In the genomic region with DNA sequence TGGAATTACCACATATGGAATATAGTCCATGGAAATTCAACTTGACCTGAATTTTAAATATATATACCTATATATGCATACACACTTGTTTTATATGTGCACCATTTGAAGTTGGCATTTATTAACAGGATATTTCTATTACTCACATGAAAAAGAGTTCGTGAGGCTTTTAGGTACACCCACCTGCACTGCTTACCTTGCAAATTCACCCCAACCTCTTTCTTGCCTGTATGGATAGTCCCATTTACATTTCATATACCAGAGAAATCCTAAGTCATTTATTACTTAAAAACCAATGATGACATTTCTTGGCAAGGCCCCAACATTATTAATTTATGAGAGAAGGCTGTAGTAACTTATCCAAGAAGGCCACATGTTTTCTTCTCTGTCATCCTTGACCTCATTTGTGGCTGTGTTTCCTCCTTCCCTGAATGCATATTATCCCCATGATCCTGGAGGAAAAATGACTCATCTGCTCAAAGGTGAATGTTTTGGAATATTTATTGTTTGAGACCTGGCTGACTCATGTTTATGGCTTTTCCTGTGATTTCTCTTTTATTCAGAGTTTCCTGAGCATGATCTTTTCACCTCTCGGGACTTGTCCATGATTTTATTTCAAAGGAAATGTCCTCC, we compare ENCODE assay signal across 12 cellular contexts.
DNase-seq lines count a peak whose midpoint lies in the region; ATAC-seq, FAIRE-seq and TF ChIP-seq lines count a peak whose summit lies in the region.
"Had no signal": no experiment of that assay in that cellular context is flagged by ENCODE, and none has a peak within 500 bp of the region (broad histone marks: within the 10 kb centered on the region; RNA-seq: fewer than 3 reads in every experiment).

No MANE protein-coding gene starts in this region.

- no peaks in the 10 kb centered on the region for H3K79me2 ChIP-seq in K562 (ENCODE audit: control insufficient read depth, insufficient read depth, low read length)

- POLR2A ChIA-PET in K562 (lab: Yijun Ruan, JAX): no interaction called here
- POLR2A ChIA-PET in CD8-positive, alpha-beta T cell (lab: Charles Lee): no interaction called here

- H3K4me3 ChIP-seq in K562: no peak overlapping the region
- no peak overlapping the region for H3K4me3 ChIP-seq in CD8-positive, alpha-beta T cell (ENCODE audit: low read depth, low read length)
- H3K4me3 ChIP-seq: GM12878, sigmoid colon had no signal

- no peaks in the 10 kb centered on the region for H3K9me3 Mint-ChIP-seq in CD8-positive, alpha-beta T cell

- H2AFZ ChIP-seq in K562 (ENCODE audit: low read depth, low read length): no peak overlapping the region

- no peak overlapping the region for H3K27ac Mint-ChIP-seq in CD8-positive, alpha-beta T cell

- peaks cover 3% of the 10 kb centered on the region for H3K27me3 Mint-ChIP-seq in CD8-positive, alpha-beta T cell (ENCODE audit: low read depth)

- no peak for TF ChIP-seq RAD21 in K562 (CRISPR knock-in tag; conservative IDR thresholded peaks at IDR 0.05 in 1 of 2, IDR thresholded peaks at IDR 0.05 in 1 of 2)

- no peaks in the 10 kb centered on the region for H3K27me3 ChIP-seq in K562 (ENCODE audit: control insufficient read depth in 2 of 2, insufficient read depth in 2 of 2, low read length in 2 of 2)
- H3K27me3 ChIP-seq in CD8-positive, alpha-beta T cell (ENCODE audit: insufficient read depth, low read length): no peaks in the 10 kb centered on the region
- H3K27me3 ChIP-seq: BE2C, sigmoid colon had no signal

- no peaks in the 10 kb centered on the region for H3K9me1 ChIP-seq in K562 (ENCODE audit: control insufficient read depth, insufficient read depth, low read length)

- no peak for TF ChIP-seq POLR2A in K562 (conservative IDR thresholded peaks at IDR 0.05)

- BruUV-seq in K562 (replicated peaks; lab: Mats Ljungman, UMichigan): no TSS peak

- intact Hi-C loops in K562 (cut with micrococcal nuclease): no loop called here
- intact Hi-C loops in CD8-positive, alpha-beta T cell (cut with DNase I, micrococcal nuclease): no loop called here

- H3K4me1 ChIP-seq in K562 (replicated peaks in 1 of 2; ENCODE audit: control insufficient read depth in 2 of 2, insufficient read depth in 2 of 2, low read length in 2 of 2): no peaks in the 10 kb centered on the region; a peak in 3 of 5 replicates
- H3K4me1 ChIP-seq in CD8-positive, alpha-beta T cell (ENCODE audit: insufficient read depth, low read length): no peaks in the 10 kb centered on the region
- H3K4me1 ChIP-seq: BE2C, sigmoid colon had no signal

- H3K36me3 Mint-ChIP-seq in CD8-positive, alpha-beta T cell: no peaks in the 10 kb centered on the region

- H3K36me3 ChIP-seq in K562 (ENCODE audit: control insufficient read depth, insufficient read depth, low read length): no peaks in the 10 kb centered on the region
- H3K36me3 ChIP-seq in CD8-positive, alpha-beta T cell (ENCODE audit: insufficient read depth, low read length): no peaks in the 10 kb centered on the region
- H3K36me3 ChIP-seq: BE2C, sigmoid colon had no signal

- in situ Hi-C loops in K562 (cut with MboI): no loop called here

- WGBS in K562 (ENCODE audit: insufficient coverage, low coverage, missing lambda C conversion rate): 13% methylated on average over 2 of the region's 2 CpGs

- H3K27ac ChIP-seq in K562 (ENCODE audit: extremely low read depth, low read depth, low read length): no peak overlapping the region
- no peak overlapping the region for H3K27ac ChIP-seq in CD8-positive, alpha-beta T cell (ENCODE audit: low read depth, low read length)

- DNase-seq in A172 (ENCODE audit: low spot score) (peak; percentile 95), HPDE6-E6E7 (ENCODE audit: extremely low spot score) (peak; percentile 64), K562 (ENCODE audit: extremely low read depth in 1 of 4, low spot score in 3 of 4) (no peak), kidney glomerular epithelial cell (lab: John Stamatoyannopoulos, UW) (peak; percentile 70), cortex of kidney (lab: John Stamatoyannopoulos, UW) (no peak)
- DNase-seq in CD8-positive, alpha-beta T cell: no peak
- DNase-seq: activated CD8-positive, alpha-beta memory T cell treated with anti-CD3 and anti-CD28 coated beads, Interleukin-2, amount 50 U/mL, for 48 hours; BE2C; sigmoid colon had no signal

- no peak overlapping the region for H3K4me2 ChIP-seq in K562 (ENCODE audit: insufficient read depth, low read length)

- CTCF ChIA-PET in K562 (lab: Yijun Ruan, JAX; ENCODE audit: low intra/inter-chr PET ratio): no interaction called here
- CTCF ChIA-PET in CD8-positive, alpha-beta T cell (lab: Charles Lee): interaction anchor here (0.6 kb wide), 1 partner anchor 522 kb away, joined by 3 read pairs; no protein-coding TSS in a partner anchor

- no peak for TF ChIP-seq EP300 in K562 (IDR thresholded peaks at IDR 0.05; ENCODE audit: low read length)

- no peaks in the 10 kb centered on the region for H3K4me1 Mint-ChIP-seq in CD8-positive, alpha-beta T cell (ENCODE audit: low read depth)

- TF ChIP-seq CTCF in K562 (IDR thresholded peaks at IDR 0.05 in 2 of 3, conservative IDR thresholded peaks at IDR 0.05 in 1 of 3; ENCODE audit: insufficient read depth in 2 of 3, low read depth in 1 of 3, low read length in 3 of 3): no peak
- TF ChIP-seq CTCF in CD8-positive, alpha-beta T cell (IDR thresholded peaks at IDR 0.05): no peak

- no peak overlapping the region for H3K4me3 Mint-ChIP-seq in CD8-positive, alpha-beta T cell

- no peak overlapping the region for H3K9ac ChIP-seq in K562 (ENCODE audit: insufficient read depth in 1 of 2, low read depth in 2 of 2, low read length in 2 of 2)

- ATAC-seq in K562 (no peak), GM19328 (IDR thresholded peaks at IDR 0.05; ENCODE audit: unreplicated experiment) (no peak), HG03159 (IDR thresholded peaks at IDR 0.05; ENCODE audit: unreplicated experiment) (no peak)
- no peak for ATAC-seq in CD8-positive, alpha-beta T cell
- ATAC-seq: GM12878 had no signal

- no peak for FAIRE-seq in K562 (lab: Jason Lieb, UNC)
- FAIRE-seq: GM12878 had no signal

- no peaks in the 10 kb centered on the region for H4K20me1 ChIP-seq in K562 (replicated peaks; ENCODE audit: control insufficient read depth, insufficient read depth, low read length)

- no peaks in the 10 kb centered on the region for H3K9me3 ChIP-seq in K562 (replicated peaks; ENCODE audit: control insufficient read depth, insufficient read depth, low read depth, low read length)
- H3K9me3 ChIP-seq in CD8-positive, alpha-beta T cell (ENCODE audit: low read length): no peaks in the 10 kb centered on the region
- H3K9me3 ChIP-seq: BE2C, sigmoid colon had no signal

TF ChIP-seq in K562, 482 proteins besides CTCF, POLR2A, EP300 and RAD21:
- no peak for TF ChIP-seq ASH1L (IDR thresholded peaks at IDR 0.05; ENCODE audit: borderline replicate concordance, low read depth, partially characterized antibody)
- TF ChIP-seq ZBED1 (IDR thresholded peaks at IDR 0.05): no peak
- TF ChIP-seq, protein P1, sequence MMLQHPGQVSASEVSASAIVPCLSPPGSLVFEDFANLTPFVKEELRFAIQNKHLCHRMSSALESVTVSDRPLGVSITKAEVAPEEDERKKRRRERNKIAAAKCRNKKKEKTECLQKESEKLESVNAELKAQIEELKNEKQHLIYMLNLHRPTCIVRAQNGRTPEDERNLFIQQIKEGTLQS (IDR thresholded peaks at IDR 0.05): peak; percentile 46; the same call in 1 of the 2 replicates
- TF ChIP-seq, protein P1 (CRISPR knock-in tag; conservative IDR thresholded peaks at IDR 0.05): no peak
- TF ChIP-seq, protein P2, sequence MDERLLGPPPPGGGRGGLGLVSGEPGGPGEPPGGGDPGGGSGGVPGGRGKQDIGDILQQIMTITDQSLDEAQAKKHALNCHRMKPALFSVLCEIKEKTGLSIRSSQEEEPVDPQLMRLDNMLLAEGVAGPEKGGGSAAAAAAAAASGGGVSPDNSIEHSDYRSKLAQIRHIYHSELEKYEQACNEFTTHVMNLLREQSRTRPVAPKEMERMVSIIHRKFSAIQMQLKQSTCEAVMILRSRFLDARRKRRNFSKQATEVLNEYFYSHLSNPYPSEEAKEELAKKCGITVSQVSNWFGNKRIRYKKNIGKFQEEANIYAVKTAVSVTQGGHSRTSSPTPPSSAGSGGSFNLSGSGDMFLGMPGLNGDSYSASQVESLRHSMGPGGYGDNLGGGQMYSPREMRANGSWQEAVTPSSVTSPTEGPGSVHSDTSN (CRISPR knock-in tag; IDR thresholded peaks at IDR 0.05; ENCODE audit: low read depth): no peak
- TF ChIP-seq, protein P2 (tag; conservative IDR thresholded peaks at IDR 0.05; ENCODE audit: low read depth): peak; percentile 77; the same call in 1 of the 2 replicates
- peak; percentile 43 for TF ChIP-seq NFIC (IDR thresholded peaks at IDR 0.05)
- TF ChIP-seq JUND (IDR thresholded peaks at IDR 0.05; ENCODE audit: borderline replicate concordance, low read depth, low read length): no peak
- peak; percentile 36; the same call in 1 of the 3 replicates for TF ChIP-seq JUND (tag; IDR thresholded peaks at IDR 0.05; ENCODE audit: borderline replicate concordance, low read depth, low read length)
- peak; percentile 67 for TF ChIP-seq MEIS2 (IDR thresholded peaks at IDR 0.05; ENCODE audit: partially characterized antibody)
- TF ChIP-seq, protein P3, sequence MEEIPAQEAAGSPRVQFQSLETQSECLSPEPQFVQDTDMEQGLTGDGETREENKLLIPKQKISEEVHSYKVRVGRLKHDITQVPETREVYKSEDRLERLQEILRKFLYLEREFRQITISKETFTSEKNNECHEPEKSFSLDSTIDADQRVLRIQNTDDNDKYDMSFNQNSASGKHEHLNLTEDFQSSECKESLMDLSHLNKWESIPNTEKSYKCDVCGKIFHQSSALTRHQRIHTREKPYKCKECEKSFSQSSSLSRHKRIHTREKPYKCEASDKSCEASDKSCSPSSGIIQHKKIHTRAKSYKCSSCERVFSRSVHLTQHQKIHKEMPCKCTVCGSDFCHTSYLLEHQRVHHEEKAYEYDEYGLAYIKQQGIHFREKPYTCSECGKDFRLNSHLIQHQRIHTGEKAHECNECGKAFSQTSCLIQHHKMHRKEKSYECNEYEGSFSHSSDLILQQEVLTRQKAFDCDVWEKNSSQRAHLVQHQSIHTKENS (CRISPR knock-in tag; IDR thresholded peaks at IDR 0.05): no peak

Comparison
In these comparisons a context has a peak if more than half of its experiments do, and no peak if none do; other contexts are left out.
1. DNase-seq: peak in A172 (single experiment), HPDE6-E6E7 (single experiment) and kidney glomerular epithelial cell (single experiment); none in K562 (0 of 4), cortex of kidney (single experiment) and CD8-positive, alpha-beta T cell (0 of 7).